Comparison of ENCODE assay signal across 1 cellular context in genomic region chr5:115599924-115600323, GRCh38.
TF ChIP-seq lines count a peak whose summit lies in the region.

No MANE protein-coding gene starts in this region.

TF ChIP-seq in H1, 55 proteins besides CTCF, POLR2A, EP300 and RAD21:
- TF ChIP-seq RBBP5 (IDR thresholded peaks at IDR 0.05; ENCODE audit: borderline replicate concordance, low read depth, low read length): no peak
- no peak for TF ChIP-seq RNF2 (IDR thresholded peaks at IDR 0.05; ENCODE audit: borderline replicate concordance, low read depth, low read length, missing control alignments, poor library complexity, severe bottlenecking)
- TF ChIP-seq BACH1 (IDR thresholded peaks at IDR 0.05; ENCODE audit: low read length): no peak
- TF ChIP-seq TEAD4 (IDR thresholded peaks at IDR 0.05; ENCODE audit: low read depth, low read length): peak; percentile 91
- no peak for TF ChIP-seq PHF8 (conservative IDR thresholded peaks at IDR 0.05; ENCODE audit: low read depth, low read length)
TF ChIP-seq in H1: peak in this region for 1.
